26 cellular contexts compared by ENCODE assay signal in the genomic region with DNA sequence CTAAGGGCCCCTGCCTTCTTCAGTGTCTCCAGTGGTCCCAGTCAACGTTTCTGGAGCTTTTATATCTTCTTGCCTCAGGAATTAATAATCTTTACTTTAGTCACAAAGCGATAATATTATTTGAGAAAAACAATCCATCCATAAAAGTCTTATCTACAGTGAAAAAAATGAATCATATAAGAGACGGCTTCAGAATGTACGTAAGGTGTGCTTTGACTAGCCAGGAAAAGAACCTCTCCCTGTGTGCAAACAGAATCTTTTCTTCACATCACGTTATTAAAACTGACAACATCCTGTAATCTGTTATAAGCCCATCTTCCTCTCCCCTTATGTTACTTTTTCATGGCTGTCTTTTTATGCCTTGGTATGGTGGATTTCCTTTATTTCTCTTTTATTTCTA. TPM values are rescaled to one million over a fixed set of nuclear protein-coding genes. Genes with fewer than 3 reads are reported as not detected.
"Had no signal": no experiment of that assay in that cellular context is flagged by ENCODE, and none has a peak within 500 bp of the region (broad histone marks: within the 10 kb centered on the region; RNA-seq: fewer than 3 reads in every experiment).

Gene REG4, minus strand, starts transcription at position 33 of the 400 bp plus-strand sequence. CDS start 2,691 bp downstream, outside the sequence.

- ATAC-seq: K562 had no signal

- DNase-seq: activated CD4-positive, alpha-beta memory T cell treated with anti-CD3 and anti-CD28 coated beads for 36 hours; activated CD4-positive, alpha-beta T cell treated with anti-CD3 and anti-CD28 coated beads, Interleukin-2, amount 10 ng/mL, durations not matched to agents 7 days and 5 days; activated CD4-positive, CD25-positive, alpha-beta regulatory T cell; activated CD8-positive, alpha-beta memory T cell treated with anti-CD3 and anti-CD28 coated beads, Interleukin-2, amount 50 U/mL, for 4 hours; activated gamma-delta T cell treated with Interleukin-2 at 50 U/mL for 16 hours; activated naive CD4-positive, alpha-beta T cell treated with anti-CD3 and anti-CD28 coated beads, Interleukin-2, amount 10 ng/mL, durations not matched to agents 7 days and 5 days; activated naive CD8-positive, alpha-beta T cell treated with anti-CD3 and anti-CD28 coated beads, Interleukin-2, amount 10 ng/mL, durations not matched to agents 7 days and 5 days; activated T-cell treated with anti-CD3 and anti-CD28 coated beads, Interleukin-2, amount 50 U/mL, for 72 hours; aorta; caudate nucleus; Karpas-422; NCI-H1048; NCI-H146; NCI-H187 treated with DMSO at 0.1 percent for 48 hours; NCI-H2081 treated with DMSO at 0.1 percent for 48 hours; NCI-H446; NCI-H524; SIG-M5; T-helper 2 cell; T1000 had no signal

- H3K9me3 ChIP-seq: breast epithelium had no signal

- H3K36me3 Mint-ChIP-seq: activated CD4-positive, alpha-beta memory T cell treated with anti-CD3 and anti-CD28 coated beads for 36 hours; activated naive CD4-positive, alpha-beta T cell treated with anti-CD3 and anti-CD28 coated beads, Interleukin-2, amount 10 ng/mL, durations not matched to agents 7 days and 5 days; activated naive CD8-positive, alpha-beta T cell treated with anti-CD3 and anti-CD28 coated beads, Interleukin-2, amount 10 ng/mL, durations not matched to agents 7 days and 5 days had no signal

- H3K4me3 ChIP-seq: breast epithelium, K562 had no signal

- H3K4me3 Mint-ChIP-seq: activated CD4-positive, alpha-beta memory T cell treated with anti-CD3 and anti-CD28 coated beads for 36 hours; activated CD4-positive, alpha-beta T cell treated with anti-CD3 and anti-CD28 coated beads, Interleukin-2, amount 10 ng/mL, durations not matched to agents 7 days and 5 days; activated naive CD4-positive, alpha-beta T cell treated with anti-CD3 and anti-CD28 coated beads, Interleukin-2, amount 10 ng/mL, durations not matched to agents 7 days and 5 days; activated naive CD8-positive, alpha-beta T cell treated with anti-CD3 and anti-CD28 coated beads, Interleukin-2, amount 10 ng/mL, durations not matched to agents 7 days and 5 days; activated T-cell treated with anti-CD3 and anti-CD28 coated beads, Interleukin-2, amount 50 U/mL, for 72 hours had no signal

- H3K36me3 ChIP-seq: breast epithelium had no signal

- FAIRE-seq: K562, TTC549 had no signal

- H3K4me1 ChIP-seq: breast epithelium had no signal

- H3K27me3 ChIP-seq: breast epithelium had no signal

- H3K27ac ChIP-seq: breast epithelium, VCaP had no signal

- H3K9me3 Mint-ChIP-seq: activated CD4-positive, alpha-beta memory T cell treated with anti-CD3 and anti-CD28 coated beads for 36 hours; activated CD4-positive, alpha-beta T cell treated with anti-CD3 and anti-CD28 coated beads, Interleukin-2, amount 10 ng/mL, durations not matched to agents 7 days and 5 days; activated naive CD4-positive, alpha-beta T cell treated with anti-CD3 and anti-CD28 coated beads, Interleukin-2, amount 10 ng/mL, durations not matched to agents 7 days and 5 days; activated naive CD8-positive, alpha-beta T cell treated with anti-CD3 and anti-CD28 coated beads, Interleukin-2, amount 10 ng/mL, durations not matched to agents 7 days and 5 days; activated T-cell treated with anti-CD3 and anti-CD28 coated beads, Interleukin-2, amount 50 U/mL, for 72 hours; activated T-helper 2 cell treated with anti-CD3 and anti-CD28 coated beads, Interferon-gamma antibody, Interleukin-2, Interleukin-4, amounts not matched to agents 10 μg/mL and 5 μg/mL and 100 μg/mL, durations not matched to agents 14 hours and 24 hours and 36 hours had no signal

- H3K27ac Mint-ChIP-seq: activated CD4-positive, alpha-beta memory T cell treated with anti-CD3 and anti-CD28 coated beads for 36 hours; activated CD4-positive, alpha-beta T cell treated with anti-CD3 and anti-CD28 coated beads, Interleukin-2, amount 10 ng/mL, durations not matched to agents 7 days and 5 days; activated naive CD4-positive, alpha-beta T cell treated with anti-CD3 and anti-CD28 coated beads, Interleukin-2, amount 10 ng/mL, durations not matched to agents 7 days and 5 days; activated naive CD8-positive, alpha-beta T cell treated with anti-CD3 and anti-CD28 coated beads, Interleukin-2, amount 10 ng/mL, durations not matched to agents 7 days and 5 days; activated T-cell treated with anti-CD3 and anti-CD28 coated beads, Interleukin-2, amount 50 U/mL, for 72 hours; activated T-helper 2 cell treated with anti-CD3 and anti-CD28 coated beads, Interferon-gamma antibody, Interleukin-2, Interleukin-4, amounts not matched to agents 10 μg/mL and 5 μg/mL and 100 μg/mL, durations not matched to agents 14 hours and 24 hours and 36 hours had no signal

RNA-seq across cellular contexts. Expression of gene REG4, which starts in this region (rescaled TPM):
- total RNA-seq: activated CD4-positive, alpha-beta memory T cell treated with anti-CD3 and anti-CD28 coated beads for 36 hours; activated T-helper 2 cell treated with anti-CD3 and anti-CD28 coated beads, Interferon-gamma antibody, Interleukin-2, Interleukin-4, amounts not matched to agents 10 μg/mL and 5 μg/mL and 100 μg/mL, durations not matched to agents 14 hours and 24 hours and 36 hours; aorta; breast epithelium; K562; RPMI7951 had no signal
- polyA plus RNA-seq: K562 had no signal
